Comparison of ENCODE assay signal across 1 cellular context in genomic region chr3:47849186-47850061, GRCh38.
TF ChIP-seq lines count a peak whose summit lies in the region.

No MANE protein-coding gene starts in this region.

TF ChIP-seq in HepG2, 621 proteins besides CTCF, POLR2A, EP300 and RAD21 (continued from another document and continues in another):
- TF ChIP-seq SPEN (CRISPR knock-in tag; IDR thresholded peaks at IDR 0.05; ENCODE audit: low read depth), result no peak
- TF ChIP-seq FOXA3 (CRISPR knock-in tag; IDR thresholded peaks at IDR 0.05), result no peak
- TF ChIP-seq ZNF577 (CRISPR knock-in tag; IDR thresholded peaks at IDR 0.05; ENCODE audit: borderline replicate concordance, low read depth), result no peak
- TF ChIP-seq SMARCC2 (IDR thresholded peaks at IDR 0.05), result no peak
- no peak for TF ChIP-seq HNF1A (IDR thresholded peaks at IDR 0.05; ENCODE audit: low read depth)
- TF ChIP-seq HNF1A (CRISPR knock-in tag; IDR thresholded peaks at IDR 0.05; ENCODE audit: borderline replicate concordance), result no peak
- TF ChIP-seq, protein P1, sequence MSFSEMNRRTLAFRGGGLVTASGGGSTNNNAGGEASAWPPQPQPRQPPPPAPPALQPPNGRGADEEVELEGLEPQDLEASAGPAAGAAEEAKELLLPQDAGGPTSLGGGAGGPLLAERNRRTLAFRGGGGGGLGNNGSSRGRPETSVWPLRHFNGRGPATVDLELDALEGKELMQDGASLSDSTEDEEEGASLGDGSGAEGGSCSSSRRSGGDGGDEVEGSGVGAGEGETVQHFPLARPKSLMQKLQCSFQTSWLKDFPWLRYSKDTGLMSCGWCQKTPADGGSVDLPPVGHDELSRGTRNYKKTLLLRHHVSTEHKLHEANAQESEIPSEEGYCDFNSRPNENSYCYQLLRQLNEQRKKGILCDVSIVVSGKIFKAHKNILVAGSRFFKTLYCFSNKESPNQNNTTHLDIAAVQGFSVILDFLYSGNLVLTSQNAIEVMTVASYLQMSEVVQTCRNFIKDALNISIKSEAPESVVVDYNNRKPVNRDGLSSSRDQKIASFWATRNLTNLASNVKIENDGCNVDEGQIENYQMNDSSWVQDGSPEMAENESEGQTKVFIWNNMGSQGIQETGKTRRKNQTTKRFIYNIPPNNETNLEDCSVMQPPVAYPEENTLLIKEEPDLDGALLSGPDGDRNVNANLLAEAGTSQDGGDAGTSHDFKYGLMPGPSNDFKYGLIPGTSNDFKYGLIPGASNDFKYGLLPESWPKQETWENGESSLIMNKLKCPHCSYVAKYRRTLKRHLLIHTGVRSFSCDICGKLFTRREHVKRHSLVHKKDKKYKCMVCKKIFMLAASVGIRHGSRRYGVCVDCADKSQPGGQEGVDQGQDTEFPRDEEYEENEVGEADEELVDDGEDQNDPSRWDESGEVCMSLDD (CRISPR knock-in tag; IDR thresholded peaks at IDR 0.05; ENCODE audit: borderline replicate concordance), result no peak
- TF ChIP-seq RXRA (CRISPR knock-in tag; IDR thresholded peaks at IDR 0.05), result peak; percentile 25; the same call in 1 of the 2 replicates
- no peak for TF ChIP-seq ZNF616 (CRISPR knock-in tag; IDR thresholded peaks at IDR 0.05; ENCODE audit: low read depth)
- TF ChIP-seq RBAK (CRISPR knock-in tag; IDR thresholded peaks at IDR 0.05), result no peak
- TF ChIP-seq ZSCAN21 (CRISPR knock-in tag; IDR thresholded peaks at IDR 0.05; ENCODE audit: borderline replicate concordance), result no peak
- no peak for TF ChIP-seq ZNF24 (IDR thresholded peaks at IDR 0.05)
- TF ChIP-seq ZNF232 (CRISPR knock-in tag; IDR thresholded peaks at IDR 0.05; ENCODE audit: borderline replicate concordance), result no peak
- no peak for TF ChIP-seq ZBTB7B (CRISPR knock-in tag; IDR thresholded peaks at IDR 0.05)
- TF ChIP-seq, protein P2, sequence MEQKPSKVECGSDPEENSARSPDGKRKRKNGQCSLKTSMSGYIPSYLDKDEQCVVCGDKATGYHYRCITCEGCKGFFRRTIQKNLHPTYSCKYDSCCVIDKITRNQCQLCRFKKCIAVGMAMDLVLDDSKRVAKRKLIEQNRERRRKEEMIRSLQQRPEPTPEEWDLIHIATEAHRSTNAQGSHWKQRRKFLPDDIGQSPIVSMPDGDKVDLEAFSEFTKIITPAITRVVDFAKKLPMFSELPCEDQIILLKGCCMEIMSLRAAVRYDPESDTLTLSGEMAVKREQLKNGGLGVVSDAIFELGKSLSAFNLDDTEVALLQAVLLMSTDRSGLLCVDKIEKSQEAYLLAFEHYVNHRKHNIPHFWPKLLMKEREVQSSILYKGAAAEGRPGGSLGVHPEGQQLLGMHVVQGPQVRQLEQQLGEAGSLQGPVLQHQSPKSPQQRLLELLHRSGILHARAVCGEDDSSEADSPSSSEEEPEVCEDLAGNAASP (CRISPR knock-in tag; IDR thresholded peaks at IDR 0.05; ENCODE audit: borderline replicate concordance), result no peak
- TF ChIP-seq SNRNP70 (IDR thresholded peaks at IDR 0.05; ENCODE audit: low read depth, low read length), result no peak
- TF ChIP-seq CCAR2 (optimal IDR thresholded peaks at IDR 0.05; ENCODE audit: low read depth, low read length), result no peak
- TF ChIP-seq FOXC1 (CRISPR knock-in tag; IDR thresholded peaks at IDR 0.05; ENCODE audit: borderline replicate concordance), result no peak
- TF ChIP-seq, protein P3, sequence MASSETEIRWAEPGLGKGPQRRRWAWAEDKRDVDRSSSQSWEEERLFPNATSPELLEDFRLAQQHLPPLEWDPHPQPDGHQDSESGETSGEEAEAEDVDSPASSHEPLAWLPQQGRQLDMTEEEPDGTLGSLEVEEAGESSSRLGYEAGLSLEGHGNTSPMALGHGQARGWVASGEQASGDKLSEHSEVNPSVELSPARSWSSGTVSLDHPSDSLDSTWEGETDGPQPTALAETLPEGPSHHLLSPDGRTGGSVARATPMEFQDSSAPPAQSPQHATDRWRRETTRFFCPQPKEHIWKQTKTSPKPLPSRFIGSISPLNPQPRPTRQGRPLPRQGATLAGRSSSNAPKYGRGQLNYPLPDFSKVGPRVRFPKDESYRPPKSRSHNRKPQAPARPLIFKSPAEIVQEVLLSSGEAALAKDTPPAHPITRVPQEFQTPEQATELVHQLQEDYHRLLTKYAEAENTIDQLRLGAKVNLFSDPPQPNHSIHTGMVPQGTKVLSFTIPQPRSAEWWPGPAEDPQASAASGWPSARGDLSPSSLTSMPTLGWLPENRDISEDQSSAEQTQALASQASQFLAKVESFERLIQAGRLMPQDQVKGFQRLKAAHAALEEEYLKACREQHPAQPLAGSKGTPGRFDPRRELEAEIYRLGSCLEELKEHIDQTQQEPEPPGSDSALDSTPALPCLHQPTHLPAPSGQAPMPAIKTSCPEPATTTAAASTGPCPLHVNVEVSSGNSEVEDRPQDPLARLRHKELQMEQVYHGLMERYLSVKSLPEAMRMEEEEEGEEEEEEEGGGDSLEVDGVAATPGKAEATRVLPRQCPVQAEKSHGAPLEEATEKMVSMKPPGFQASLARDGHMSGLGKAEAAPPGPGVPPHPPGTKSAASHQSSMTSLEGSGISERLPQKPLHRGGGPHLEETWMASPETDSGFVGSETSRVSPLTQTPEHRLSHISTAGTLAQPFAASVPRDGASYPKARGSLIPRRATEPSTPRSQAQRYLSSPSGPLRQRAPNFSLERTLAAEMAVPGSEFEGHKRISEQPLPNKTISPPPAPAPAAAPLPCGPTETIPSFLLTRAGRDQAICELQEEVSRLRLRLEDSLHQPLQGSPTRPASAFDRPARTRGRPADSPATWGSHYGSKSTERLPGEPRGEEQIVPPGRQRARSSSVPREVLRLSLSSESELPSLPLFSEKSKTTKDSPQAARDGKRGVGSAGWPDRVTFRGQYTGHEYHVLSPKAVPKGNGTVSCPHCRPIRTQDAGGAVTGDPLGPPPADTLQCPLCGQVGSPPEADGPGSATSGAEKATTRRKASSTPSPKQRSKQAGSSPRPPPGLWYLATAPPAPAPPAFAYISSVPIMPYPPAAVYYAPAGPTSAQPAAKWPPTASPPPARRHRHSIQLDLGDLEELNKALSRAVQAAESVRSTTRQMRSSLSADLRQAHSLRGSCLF (CRISPR knock-in tag; IDR thresholded peaks at IDR 0.05; ENCODE audit: borderline replicate concordance), result no peak
- TF ChIP-seq PREB (CRISPR knock-in tag; IDR thresholded peaks at IDR 0.05), result no peak
- TF ChIP-seq, protein P4, sequence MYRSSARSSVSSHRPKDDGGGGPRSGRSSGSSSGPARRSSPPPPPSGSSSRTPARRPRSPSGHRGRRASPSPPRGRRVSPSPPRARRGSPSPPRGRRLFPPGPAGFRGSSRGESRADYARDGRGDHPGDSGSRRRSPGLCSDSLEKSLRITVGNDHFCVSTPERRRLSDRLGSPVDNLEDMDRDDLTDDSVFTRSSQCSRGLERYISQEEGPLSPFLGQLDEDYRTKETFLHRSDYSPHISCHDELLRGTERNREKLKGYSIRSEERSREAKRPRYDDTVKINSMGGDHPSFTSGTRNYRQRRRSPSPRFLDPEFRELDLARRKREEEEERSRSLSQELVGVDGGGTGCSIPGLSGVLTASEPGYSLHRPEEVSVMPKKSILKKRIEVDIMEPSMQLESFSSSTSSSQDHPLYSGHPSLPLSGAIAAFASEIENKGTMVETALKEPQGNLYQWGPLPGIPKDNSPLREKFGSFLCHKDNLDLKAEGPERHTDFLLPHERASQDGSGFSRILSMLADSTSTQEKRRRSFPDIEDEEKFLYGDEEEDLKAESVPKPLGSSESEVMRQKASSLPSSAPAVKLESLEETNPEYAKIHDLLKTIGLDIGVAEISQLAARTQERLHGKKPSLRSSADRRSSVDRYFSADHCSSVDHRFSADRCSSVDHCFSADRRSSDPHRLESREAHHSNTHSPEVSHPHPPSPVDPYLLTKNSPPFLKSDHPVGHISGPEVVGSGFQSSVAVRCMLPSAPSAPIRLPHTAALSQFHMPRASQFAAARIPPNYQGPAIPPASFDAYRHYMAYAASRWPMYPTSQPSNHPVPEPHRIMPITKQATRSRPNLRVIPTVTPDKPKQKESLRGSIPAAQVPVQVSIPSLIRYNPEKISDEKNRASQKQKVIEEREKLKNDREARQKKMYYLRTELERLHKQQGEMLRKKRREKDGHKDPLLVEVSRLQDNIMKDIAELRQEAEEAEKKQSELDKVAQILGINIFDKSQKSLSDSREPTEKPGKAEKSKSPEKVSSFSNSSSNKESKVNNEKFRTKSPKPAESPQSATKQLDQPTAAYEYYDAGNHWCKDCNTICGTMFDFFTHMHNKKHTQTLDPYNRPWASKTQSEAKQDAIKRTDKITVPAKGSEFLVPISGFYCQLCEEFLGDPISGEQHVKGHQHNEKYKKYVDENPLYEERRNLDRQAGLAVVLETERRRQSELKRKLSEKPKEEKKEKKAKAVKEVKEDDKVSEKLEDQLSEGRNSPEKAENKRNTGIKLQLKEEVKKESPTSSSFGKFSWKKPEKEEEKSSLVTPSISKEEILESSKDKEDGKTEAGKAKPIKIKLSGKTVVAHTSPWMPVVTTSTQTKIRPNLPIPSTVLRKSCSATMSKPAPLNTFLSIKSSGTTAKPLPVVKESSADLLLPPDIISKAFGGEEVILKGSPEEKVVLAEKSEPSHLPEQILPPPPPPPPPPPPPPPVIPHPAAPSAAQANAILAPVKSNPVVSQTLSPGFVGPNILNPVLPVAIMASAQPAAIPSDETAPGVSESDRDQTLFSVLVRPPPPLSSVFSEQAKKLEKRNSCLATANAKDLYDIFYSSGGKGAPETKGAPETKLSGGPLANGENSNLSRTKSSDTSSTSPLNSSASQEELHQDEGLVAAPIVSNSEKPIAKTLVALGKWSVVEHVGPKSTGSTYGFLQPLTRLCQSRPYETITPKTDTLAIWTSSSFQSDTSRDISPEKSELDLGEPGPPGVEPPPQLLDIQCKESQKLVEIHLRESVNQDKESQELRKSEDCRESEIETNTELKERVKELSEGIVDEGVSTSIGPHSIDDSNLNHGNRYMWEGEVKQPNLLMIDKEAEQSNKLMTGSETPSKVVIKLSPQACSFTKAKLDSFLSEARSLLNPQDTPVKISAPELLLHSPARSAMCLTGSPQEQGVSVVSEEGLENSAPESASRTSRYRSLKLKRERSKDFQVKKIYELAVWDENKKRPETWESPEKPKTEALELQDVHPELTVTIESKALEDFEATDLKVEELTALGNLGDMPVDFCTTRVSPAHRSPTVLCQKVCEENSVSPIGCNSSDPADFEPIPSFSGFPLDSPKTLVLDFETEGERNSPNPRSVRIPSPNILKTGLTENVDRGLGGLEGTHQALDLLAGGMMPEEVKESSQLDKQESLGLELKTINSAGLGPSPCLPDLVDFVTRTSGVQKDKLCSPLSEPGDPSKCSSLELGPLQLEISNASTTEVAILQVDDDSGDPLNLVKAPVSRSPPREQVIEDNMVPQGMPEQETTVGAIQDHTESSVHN (CRISPR knock-in tag; IDR thresholded peaks at IDR 0.05), result no peak
- no peak for TF ChIP-seq TBX2 (CRISPR knock-in tag; IDR thresholded peaks at IDR 0.05; ENCODE audit: borderline replicate concordance)
- TF ChIP-seq, protein P5, sequence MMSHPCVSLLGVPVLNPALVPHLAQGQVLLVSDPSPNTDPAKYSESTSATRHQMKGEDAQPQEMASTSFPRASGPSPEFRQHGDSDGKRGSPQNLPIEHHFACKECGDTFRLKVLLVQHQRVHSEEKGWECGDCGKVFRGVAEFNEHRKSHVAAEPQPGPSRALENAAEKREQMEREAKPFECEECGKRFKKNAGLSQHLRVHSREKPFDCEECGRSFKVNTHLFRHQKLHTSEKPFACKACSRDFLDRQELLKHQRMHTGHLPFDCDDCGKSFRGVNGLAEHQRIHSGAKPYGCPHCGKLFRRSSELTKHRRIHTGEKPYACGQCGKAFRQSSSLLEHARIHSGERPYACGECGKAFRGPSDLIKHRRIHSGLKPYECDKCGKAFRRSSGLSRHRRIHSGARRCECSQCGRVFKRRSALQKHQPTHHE (CRISPR knock-in tag; IDR thresholded peaks at IDR 0.05; ENCODE audit: borderline replicate concordance), result no peak
- no peak for TF ChIP-seq NCOA5 (CRISPR knock-in tag; IDR thresholded peaks at IDR 0.05)
- no peak for TF ChIP-seq KDM4B (CRISPR knock-in tag; IDR thresholded peaks at IDR 0.05)
- no peak for TF ChIP-seq ZBTB8A (CRISPR knock-in tag; IDR thresholded peaks at IDR 0.05; ENCODE audit: borderline replicate concordance, low read depth)
